ENCODE assay signal across 21 cellular contexts in genomic region chr3:88301273-88302002, GRCh38.
DNase-seq lines count a peak whose midpoint lies in the region; ATAC-seq and TF ChIP-seq lines count a peak whose summit lies in the region.
"Had no signal": no experiment of that assay in that cellular context is flagged by ENCODE, and none has a peak within 500 bp of the region (broad histone marks: within the 10 kb centered on the region; RNA-seq: fewer than 3 reads in every experiment).

No MANE protein-coding gene starts in this region.

- H3K27me3 Mint-ChIP-seq in CD8-positive, alpha-beta memory T cell, result no peaks in the 10 kb centered on the region
- H3K27me3 Mint-ChIP-seq: T-cell had no signal

- no peak overlapping the region for H3K27ac ChIP-seq in osteoblast (ENCODE audit: low read depth, low read length)
- no peak overlapping the region for H3K27ac ChIP-seq in CD8-positive, alpha-beta memory T cell (ENCODE audit: low read depth, low read length)
- H3K27ac ChIP-seq: BLaER1 treated with 17β-estradiol and CSF1 and Interleukin-3, amounts not matched to agents 10 nM and 100 nM; RWPE1 had no signal

- H3K36me3 ChIP-seq in osteoblast (ENCODE audit: insufficient read depth, low read length), result no peaks in the 10 kb centered on the region
- H3K36me3 ChIP-seq in CD8-positive, alpha-beta memory T cell (ENCODE audit: insufficient read depth, low read length), result no peaks in the 10 kb centered on the region
- H3K36me3 ChIP-seq: BLaER1 treated with 17β-estradiol and CSF1 and Interleukin-3, amounts not matched to agents 10 nM and 100 nM had no signal

- H3K27ac Mint-ChIP-seq in CD8-positive, alpha-beta memory T cell, result no peak overlapping the region
- H3K27ac Mint-ChIP-seq: T-cell had no signal

- ATAC-seq in GM21825 (IDR thresholded peaks at IDR 0.05; ENCODE audit: unreplicated experiment), result no peak
- ATAC-seq: HCT116, SK-N-SH treated with all-trans-retinoic acid at 6 μM for 48 hours, T-cell had no signal

- H3K79me2 ChIP-seq in osteoblast (ENCODE audit: insufficient read depth, low read length), result no peaks in the 10 kb centered on the region

- H3K27me3 ChIP-seq in osteoblast (ENCODE audit: insufficient read depth, low read length), result no peaks in the 10 kb centered on the region
- H3K27me3 ChIP-seq in CD8-positive, alpha-beta memory T cell (ENCODE audit: insufficient read depth, low read length, poor library complexity, severe bottlenecking), result no peaks in the 10 kb centered on the region
- H3K27me3 ChIP-seq: BLaER1 treated with 17β-estradiol and CSF1 and Interleukin-3, amounts not matched to agents 10 nM and 100 nM had no signal

- TF ChIP-seq CTCF in osteoblast (IDR thresholded peaks at IDR 0.05; ENCODE audit: extremely low read depth, low read depth, low read length), result no peak

- H3K4me1 ChIP-seq in osteoblast (ENCODE audit: insufficient read depth, low read length), result no peaks in the 10 kb centered on the region
- H3K4me1 ChIP-seq in CD8-positive, alpha-beta memory T cell (ENCODE audit: insufficient read depth, low read length), result no peaks in the 10 kb centered on the region

- DNase-seq in HS-5 (ENCODE audit: low read depth) (peak; percentile 37), RKO (ENCODE audit: low spot score) (peak; percentile 4), fibroblast of gingiva (ENCODE audit: low read depth) (peak; percentile 2), osteoblast (ENCODE audit: insufficient read length, low spot score, missing footprints) (peak; percentile 77), NK-92 (lab: John Stamatoyannopoulos, UW; ENCODE audit: unreplicated experiment) (no peak), A172 (ENCODE audit: low spot score) (no peak)
- no peak for DNase-seq in CD8-positive, alpha-beta memory T cell
- DNase-seq: DMS79 treated with DMSO at 0.1 percent for 48 hours, GOT3, KG1, NCI-H1048, NCI-H2227 treated with DMSO at 0.1 percent for 48 hours, NCI-H510A treated with DMSO at 0.1 percent for 48 hours, NCI-H82, SIG-M5, T-cell had no signal

- H4K20me1 ChIP-seq in osteoblast (ENCODE audit: insufficient read depth, low read length), result no peaks in the 10 kb centered on the region
- H4K20me1 ChIP-seq: BLaER1 treated with 17β-estradiol and CSF1 and Interleukin-3, amounts not matched to agents 10 nM and 100 nM had no signal

- H3K4me3 Mint-ChIP-seq in CD8-positive, alpha-beta memory T cell, result no peak overlapping the region
- H3K4me3 Mint-ChIP-seq: T-cell had no signal

- no peaks in the 10 kb centered on the region for H3K9me3 ChIP-seq in osteoblast (ENCODE audit: low read depth, low read length)
- H3K9me3 ChIP-seq in CD8-positive, alpha-beta memory T cell (ENCODE audit: low read length), result no peaks in the 10 kb centered on the region

- no peaks in the 10 kb centered on the region for H3K36me3 Mint-ChIP-seq in CD8-positive, alpha-beta memory T cell
- H3K36me3 Mint-ChIP-seq: T-cell had no signal

- H3K4me1 Mint-ChIP-seq in CD8-positive, alpha-beta memory T cell, result no peaks in the 10 kb centered on the region

- CTCF ChIA-PET in CD8-positive, alpha-beta memory T cell (lab: Charles Lee), result no interaction called here

- H3K4me3 ChIP-seq in osteoblast (ENCODE audit: insufficient read depth, low read length), result no peak overlapping the region
- H3K4me3 ChIP-seq in CD8-positive, alpha-beta memory T cell (ENCODE audit: low read length), result no peak overlapping the region
- H3K4me3 ChIP-seq: BLaER1 treated with 17β-estradiol and CSF1 and Interleukin-3, amounts not matched to agents 10 nM and 100 nM had no signal

- H3K9me3 Mint-ChIP-seq in CD8-positive, alpha-beta memory T cell, result peaks cover 0 to 5% (median 0%) of the 10 kb centered on the region in 5 donors

- H3K4me2 ChIP-seq in osteoblast (ENCODE audit: insufficient read depth, low read length), result no peak overlapping the region
- H3K4me2 ChIP-seq: BLaER1 treated with 17β-estradiol and CSF1 and Interleukin-3, amounts not matched to agents 10 nM and 100 nM had no signal

- POLR2A ChIA-PET in CD8-positive, alpha-beta memory T cell (lab: Charles Lee), result no interaction called here

- H2AFZ ChIP-seq in osteoblast (ENCODE audit: low read length), result no peak overlapping the region

Comparison
In these comparisons a context has a peak if more than half of its experiments do, and no peak if none do; other contexts are left out.
1. DNase-seq: peak in HS-5 (single experiment), RKO (single experiment), fibroblast of gingiva (single experiment) and osteoblast (single experiment); none in NK-92 (single experiment), CD8-positive, alpha-beta memory T cell (0 of 5) and A172 (single experiment).